ENCODE assay signal across 10 cellular contexts in the genomic region with DNA sequence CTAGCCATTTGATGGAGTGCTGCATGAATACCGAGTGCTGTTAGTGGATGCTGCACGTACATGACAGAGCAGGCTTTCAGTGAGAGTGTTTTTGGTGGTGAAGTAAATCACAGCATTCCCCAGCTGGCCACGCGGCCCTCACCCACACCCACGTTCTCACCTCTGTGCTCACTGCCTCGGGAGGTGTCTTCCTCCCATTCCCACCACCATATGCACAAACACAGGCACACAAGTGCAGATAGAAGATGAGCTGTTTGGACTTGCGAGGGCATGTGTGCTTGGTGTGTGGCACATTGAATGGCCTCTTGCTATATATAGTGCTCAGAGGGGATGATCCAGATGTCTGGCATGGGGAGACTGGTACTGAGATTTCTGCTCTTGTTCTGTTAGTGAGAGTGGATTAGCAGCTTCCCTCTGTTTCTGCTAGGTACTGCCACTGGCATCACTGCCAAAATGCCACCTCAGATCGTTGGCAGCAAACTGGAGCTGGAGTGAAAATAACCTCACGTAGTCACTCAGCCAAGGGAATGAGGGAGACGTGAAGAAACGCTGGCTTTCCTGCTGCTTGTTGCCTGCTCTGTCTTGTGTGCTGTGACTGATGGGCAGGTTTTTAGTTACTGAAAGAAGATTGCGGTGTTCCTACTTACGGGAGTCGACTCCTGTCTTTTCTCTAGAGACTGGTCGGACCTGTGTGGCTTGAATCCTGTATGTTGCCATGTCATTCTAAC. TPM values are rescaled to one million over a fixed set of nuclear protein-coding genes. Genes with fewer than 3 reads are reported as not detected.
DNase-seq lines count a peak whose midpoint lies in the region; ATAC-seq, FAIRE-seq and TF ChIP-seq lines count a peak whose summit lies in the region.
"Had no signal": no experiment of that assay in that cellular context is flagged by ENCODE, and none has a peak within 500 bp of the region (broad histone marks: within the 10 kb centered on the region; RNA-seq: fewer than 3 reads in every experiment).

No MANE protein-coding gene starts in this region.

- H3K27me3 Mint-ChIP-seq in activated CD8-positive, alpha-beta T cell treated with anti-CD3 and anti-CD28 coated beads for 36 hours: no peaks in the 10 kb centered on the region

- WGBS in ovary, 3 donors: 26 to 35% (median 28%) methylated on average over 15 of the region's 15 CpGs

- H3K9me3 ChIP-seq in ovary: no peaks in the 10 kb centered on the region

- DNase-seq in GM03348 (ENCODE audit: low spot score): peak; percentile 57
- no peak for DNase-seq in activated CD8-positive, alpha-beta T cell treated with anti-CD3 and anti-CD28 coated beads for 36 hours
- DNase-seq in globus pallidus (ENCODE audit: low spot score): peak; percentile 21
- peak; percentile 56 for DNase-seq in pons (ENCODE audit: low spot score)
- DNase-seq in D721Med (ENCODE audit: insufficient read length, low spot score): no peak
- no peak for DNase-seq in H4 (ENCODE audit: low spot score)
- no peak for DNase-seq in ovary
- no peak for DNase-seq in NCI-H2107 (lab: John Stamatoyannopoulos, UW)
- DNase-seq: activated CD4-positive, alpha-beta T cell treated with anti-CD3 and anti-CD28 coated beads for 48 hours had no signal

- H3K9me3 Mint-ChIP-seq in activated CD8-positive, alpha-beta T cell treated with anti-CD3 and anti-CD28 coated beads for 36 hours: no peaks in the 10 kb centered on the region

- H3K27ac Mint-ChIP-seq in activated CD8-positive, alpha-beta T cell treated with anti-CD3 and anti-CD28 coated beads for 36 hours: peak overlapping the region; percentile 72

- CTCF ChIA-PET in activated CD8-positive, alpha-beta T cell treated with anti-CD3 and anti-CD28 coated beads for 36 hours (lab: Charles Lee): interaction anchor here (0.5 to 1.4 kb wide), 4 partner anchors 23 to 403 kb away, joined by 3 to 5 read pairs (median 3); no protein-coding TSS in a partner anchor

- TF ChIP-seq CTCF in activated CD8-positive, alpha-beta T cell treated with anti-CD3 and anti-CD28 coated beads for 36 hours (IDR thresholded peaks at IDR 0.05): no peak
- TF ChIP-seq CTCF in D721Med (IDR thresholded peaks at IDR 0.05; ENCODE audit: insufficient read depth, missing control alignments) (no peak), ovary (IDR thresholded peaks at IDR 0.05) (no peak)

- H3K27me3 ChIP-seq in ovary: no peaks in the 10 kb centered on the region

- no peak for ATAC-seq in activated CD8-positive, alpha-beta T cell treated with anti-CD3 and anti-CD28 coated beads for 36 hours

- no peak for TF ChIP-seq POLR2A in ovary (IDR thresholded peaks at IDR 0.05)

- POLR2A ChIA-PET in activated CD8-positive, alpha-beta T cell treated with anti-CD3 and anti-CD28 coated beads for 36 hours (lab: Charles Lee): interaction anchor here (1.2 to 2.0 kb wide), 2 partner anchors 10 to 23 kb away, joined by 4 to 8 read pairs; no protein-coding TSS in a partner anchor

- H3K4me1 ChIP-seq in ovary (ENCODE audit: insufficient read depth): peaks cover 17% of the 10 kb centered on the region

- intact Hi-C loops in activated CD8-positive, alpha-beta T cell treated with anti-CD3 and anti-CD28 coated beads for 36 hours (cut with micrococcal nuclease): no loop called here
- intact Hi-C loops in ovary (cut with DNase I): no loop called here

- no peak for TF ChIP-seq EP300 in ovary (IDR thresholded peaks at IDR 0.05)

- no peak for FAIRE-seq in D721Med (lab: Jason Lieb, UNC)

- peaks cover 65% of the 10 kb centered on the region for H3K4me1 Mint-ChIP-seq in activated CD8-positive, alpha-beta T cell treated with anti-CD3 and anti-CD28 coated beads for 36 hours (ENCODE audit: low read depth)

- no peak overlapping the region for H3K27ac ChIP-seq in ovary
- H3K27ac ChIP-seq: KMS-11 had no signal

- H3K4me3 Mint-ChIP-seq in activated CD8-positive, alpha-beta T cell treated with anti-CD3 and anti-CD28 coated beads for 36 hours: no peak overlapping the region

- H3K4me3 ChIP-seq in ovary: no peak overlapping the region

- H3K36me3 Mint-ChIP-seq in activated CD8-positive, alpha-beta T cell treated with anti-CD3 and anti-CD28 coated beads for 36 hours (ENCODE audit: low read depth): peaks cover 28% of the 10 kb centered on the region

- H3K36me3 ChIP-seq in ovary: no peaks in the 10 kb centered on the region

RNA-seq across cellular contexts. Expression of a gene that starts 19.1 kb away (rescaled TPM):
- 10 to 100 TPM; 67.8 to 80.6 TPM for total RNA-seq in activated CD8-positive, alpha-beta T cell treated with anti-CD3 and anti-CD28 coated beads for 36 hours
- 76.1 and 108 TPM in 2 replicates for total RNA-seq in H4 (2014; rRNA removed; shearing (Covaris generic))
- total RNA-seq in ovary: 100 to 1,000 TPM in 2 of 7 donors, 10 to 100 TPM in 5; 79.0 to 106 (median 86.7) TPM
- 100 to 1,000 TPM; 106 to 154 TPM for polyA plus RNA-seq in ovary

Comparison
In these comparisons a context has a peak if more than half of its experiments do, and no peak if none do; other contexts are left out.
1. DNase-seq: peak in GM03348 (single experiment), globus pallidus (single experiment) and pons (single experiment); none in activated CD8-positive, alpha-beta T cell treated with anti-CD3 and anti-CD28 coated beads for 36 hours (single experiment), D721Med (single experiment), H4 (single experiment), ovary (0 of 5) and NCI-H2107 (single experiment).